ENCODE assay signal across 8 cellular contexts in the genomic region with DNA sequence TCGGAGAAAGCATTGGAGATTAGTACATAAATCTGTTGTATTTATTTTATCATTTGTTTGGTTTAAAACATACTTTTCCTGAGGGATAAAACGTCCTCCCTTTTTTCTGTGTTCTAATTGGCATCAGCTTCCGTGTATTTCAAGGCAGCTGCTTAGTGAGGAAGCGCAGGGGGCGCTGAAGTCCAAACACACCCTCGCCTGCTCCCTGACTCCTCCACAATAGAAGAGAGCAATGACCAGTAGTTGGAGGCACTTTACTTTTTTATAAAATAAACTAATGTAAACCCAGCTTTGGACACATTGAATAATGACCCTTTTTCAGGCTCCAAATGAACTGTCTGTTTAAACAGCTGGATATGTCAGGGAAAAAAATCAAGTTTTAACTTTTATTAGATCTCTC.
A peak's percentile ranks its signal among the peaks of the same experiment; 100 is the strongest.
DNase-seq lines count a peak whose midpoint lies in the region; ATAC-seq, FAIRE-seq and TF ChIP-seq lines count a peak whose summit lies in the region.
"Had no signal": no experiment of that assay in that cellular context is flagged by ENCODE, and none has a peak within 500 bp of the region (broad histone marks: within the 10 kb centered on the region; RNA-seq: fewer than 3 reads in every experiment).

No MANE protein-coding gene starts in this region.

- CTCF ChIA-PET in HEK293T (lab: Yijun Ruan, JAX) (no interaction called here), Panc1 (lab: Charles Lee) (no interaction called here)

- H3K9me3 ChIP-seq in Panc1 (ENCODE audit: control insufficient read depth, insufficient read depth, low read depth, low read length) (no peaks in the 10 kb centered on the region), psoas muscle (no peaks in the 10 kb centered on the region)

- 21 to 31% (median 22%) methylated on average over 6 of the region's 6 CpGs for WGBS in psoas muscle, 3 donors

- in situ Hi-C loops in Panc1 (cut with HindIII; ENCODE audit: low pct_unique_long_range_greater_than_20kb, low sequenced_read_pairs): no loop called here

- H3K27me3 ChIP-seq in Panc1 (ENCODE audit: control insufficient read depth, insufficient read depth, low read length) (no peaks in the 10 kb centered on the region), psoas muscle (ENCODE audit: insufficient read depth in 3 of 3, low read length in 2 of 3) (no peaks in the 10 kb centered on the region)

- no TSS peak for BruUV-seq in Panc1 (replicated peaks; lab: Mats Ljungman, UMichigan)

- intact Hi-C loops in Panc1 (cut with micrococcal nuclease; ENCODE audit: unreplicated experiment): no loop called here
- intact Hi-C loops in psoas muscle (cut with DNase I): no loop called here

- no peak for FAIRE-seq in H54 (lab: Jason Lieb, UNC)

- no peak for ATAC-seq in Panc1
- peak in 1 of 4 donors; percentile 45 for ATAC-seq in psoas muscle
- ATAC-seq in HG02759 (IDR thresholded peaks at IDR 0.05; ENCODE audit: unreplicated experiment): no peak

- TF ChIP-seq CTCF in Panc1 (IDR thresholded peaks at IDR 0.05) (peak; percentile 1; the same call in 1 of the 2 replicates), psoas muscle (IDR thresholded peaks at IDR 0.05) (no peak)

- no peak overlapping the region for H3K27ac ChIP-seq in Panc1 (ENCODE audit: low read length)
- no peak overlapping the region for H3K27ac ChIP-seq in psoas muscle

- POLR2A ChIA-PET in HEK293T (lab: Yijun Ruan, JAX) (no interaction called here), Panc1 (lab: Charles Lee) (no interaction called here)

- no peaks in the 10 kb centered on the region for H3K4me1 ChIP-seq in Panc1 (ENCODE audit: control insufficient read depth, insufficient read depth, low read length)
- H3K4me1 ChIP-seq in psoas muscle: no peaks in the 10 kb centered on the region

- no peak for TF ChIP-seq POLR2A in H54 (IDR thresholded peaks at IDR 0.05; ENCODE audit: low read depth, low read length)

- no peak overlapping the region for H3K4me3 ChIP-seq in Panc1 (ENCODE audit: low read depth in 2 of 2, low read length in 2 of 2)
- H3K4me3 ChIP-seq in psoas muscle: no peak overlapping the region

- H3K36me3 ChIP-seq in Panc1 (ENCODE audit: control insufficient read depth, insufficient read depth, low read length) (no peaks in the 10 kb centered on the region), psoas muscle (ENCODE audit: insufficient read depth in 1 of 2, low read depth in 1 of 2) (no peaks in the 10 kb centered on the region)

- peak; percentile 42 for DNase-seq in HEK293T (ENCODE audit: extremely low spot score)
- no peak for DNase-seq in Panc1 (ENCODE audit: low read depth, low spot score)
- peak; percentile 15 for DNase-seq in globus pallidus (ENCODE audit: low spot score)
- peak; percentile 36 to 54 for DNase-seq in psoas muscle
- DNase-seq in DMS79 treated with DMSO at 0.1 percent for 48 hours (lab: John Stamatoyannopoulos, UW): no peak
- DNase-seq in H54 (ENCODE audit: insufficient read length, low spot score): no peak
- DNase-seq: central memory CD4-positive, alpha-beta T cell had no signal

TF ChIP-seq in HEK293T, 16 proteins besides CTCF, POLR2A, EP300 and RAD21:
- TF ChIP-seq, protein P1, sequence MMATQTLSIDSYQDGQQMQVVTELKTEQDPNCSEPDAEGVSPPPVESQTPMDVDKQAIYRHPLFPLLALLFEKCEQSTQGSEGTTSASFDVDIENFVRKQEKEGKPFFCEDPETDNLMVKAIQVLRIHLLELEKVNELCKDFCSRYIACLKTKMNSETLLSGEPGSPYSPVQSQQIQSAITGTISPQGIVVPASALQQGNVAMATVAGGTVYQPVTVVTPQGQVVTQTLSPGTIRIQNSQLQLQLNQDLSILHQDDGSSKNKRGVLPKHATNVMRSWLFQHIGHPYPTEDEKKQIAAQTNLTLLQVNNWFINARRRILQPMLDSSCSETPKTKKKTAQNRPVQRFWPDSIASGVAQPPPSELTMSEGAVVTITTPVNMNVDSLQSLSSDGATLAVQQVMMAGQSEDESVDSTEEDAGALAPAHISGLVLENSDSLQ (IDR thresholded peaks at IDR 0.05): no peak
- no peak for TF ChIP-seq CTBP1 (IDR thresholded peaks at IDR 0.05; ENCODE audit: borderline replicate concordance)
- TF ChIP-seq TARDBP (IDR thresholded peaks at IDR 0.05): no peak
- TF ChIP-seq HDGF (IDR thresholded peaks at IDR 0.05; ENCODE audit: borderline replicate concordance): no peak
- no peak for TF ChIP-seq FOXA1 (IDR thresholded peaks at IDR 0.05)
- no peak for TF ChIP-seq ARNT (IDR thresholded peaks at IDR 0.05)
- no peak for TF ChIP-seq FOXK2 (IDR thresholded peaks at IDR 0.05)
- no peak for TF ChIP-seq SP1 (IDR thresholded peaks at IDR 0.05)
- no peak for TF ChIP-seq ZNF384 (IDR thresholded peaks at IDR 0.05)
- no peak for TF ChIP-seq ELF4 (IDR thresholded peaks at IDR 0.05)
- TF ChIP-seq FOXM1 (IDR thresholded peaks at IDR 0.05; ENCODE audit: borderline replicate concordance): no peak
- TF ChIP-seq SUZ12 (IDR thresholded peaks at IDR 0.05): no peak
- TF ChIP-seq LEF1 (IDR thresholded peaks at IDR 0.05; ENCODE audit: borderline replicate concordance): no peak

Comparison
In these comparisons a context has a peak if more than half of its experiments do, and no peak if none do; other contexts are left out.
1. DNase-seq: peak in HEK293T (single experiment), globus pallidus (single experiment) and psoas muscle (2 of 2); none in Panc1 (single experiment), DMS79 treated with DMSO at 0.1 percent for 48 hours (single experiment) and H54 (single experiment).